ENCODE assay signal across 7 cellular contexts in genomic region chr10:114857288-114857565, GRCh38. TPM values are rescaled to one million over a fixed set of nuclear protein-coding genes. Genes with fewer than 3 reads are reported as not detected.
A peak's percentile ranks its signal among the peaks of the same experiment; 100 is the strongest.
DNase-seq lines count a peak whose midpoint lies in the region; ATAC-seq and TF ChIP-seq lines count a peak whose summit lies in the region.
"Not testable (repeated sequence)": the region's sequence is repeated elsewhere in the genome, so short reads cannot be mapped to it uniquely, and the experiment has no call there.

No MANE protein-coding gene starts in this region.

- H3K27me3 ChIP-seq in CD4-positive, CD25-positive, alpha-beta regulatory T cell (ENCODE audit: control insufficient read depth, insufficient read depth, low read length); brain microvascular endothelial cell (replicated peaks): not testable (repeated sequence)

- H3K27me3 Mint-ChIP-seq in CD4-positive, CD25-positive, alpha-beta regulatory T cell; T-helper 17 cell; activated T-cell treated with anti-CD3 and anti-CD28 coated beads, Interleukin-2, amount 50 U/mL, for 72 hours (ENCODE audit: low read depth); immature natural killer cell (ENCODE audit: low read depth in 3 of 3); natural killer cell treated with Interleukin-12 subunit alpha and Interleukin-12 subunit beta and Interleukin-15 and Interleukin-18, amount 100 ng/mL, for 72 hours: not testable (repeated sequence)

- peaks cover 13 to 45% (median 19%) of the 10 kb centered on the region in 4 donors for H3K4me1 Mint-ChIP-seq in CD4-positive, CD25-positive, alpha-beta regulatory T cell
- H3K4me1 Mint-ChIP-seq in T-helper 17 cell (peaks cover 16% of the 10 kb centered on the region), immature natural killer cell (peaks cover 2 to 24% of the 10 kb centered on the region in 2 donors)
- H3K4me1 Mint-ChIP-seq in activated T-cell treated with anti-CD3 and anti-CD28 coated beads, Interleukin-2, amount 50 U/mL, for 72 hours (ENCODE audit: low read depth): peaks cover 20% of the 10 kb centered on the region
- H3K4me1 Mint-ChIP-seq in natural killer cell treated with Interleukin-12 subunit alpha and Interleukin-12 subunit beta and Interleukin-15 and Interleukin-18, amount 100 ng/mL, for 72 hours (ENCODE audit: low read depth in 2 of 2): peaks cover 0 to 16% of the 10 kb centered on the region in 2 donors

- H3K36me3 ChIP-seq in CD4-positive, CD25-positive, alpha-beta regulatory T cell (ENCODE audit: control insufficient read depth, insufficient read depth, low read length): peaks cover 81% of the 10 kb centered on the region
- H3K36me3 ChIP-seq in KOPT-K1 (ENCODE audit: insufficient read depth, low read length) (peaks cover 92% of the 10 kb centered on the region), brain microvascular endothelial cell (replicated peaks) (peaks cover 54% of the 10 kb centered on the region)

- not testable (repeated sequence) for ATAC-seq in CD4-positive, CD25-positive, alpha-beta regulatory T cell (ENCODE audit: low read depth in 2 of 2); T-helper 17 cell; activated T-cell treated with anti-CD3 and anti-CD28 coated beads, Interleukin-2, amount 50 U/mL, for 72 hours (replicated peaks in 1 of 2); natural killer cell treated with Interleukin-12 subunit alpha and Interleukin-12 subunit beta and Interleukin-15 and Interleukin-18, amount 100 ng/mL, for 72 hours

- H3K9me3 ChIP-seq in CD4-positive, CD25-positive, alpha-beta regulatory T cell (ENCODE audit: control insufficient read depth in 2 of 2, low read length in 2 of 2); KOPT-K1 (ENCODE audit: insufficient read depth, low read length, poor library complexity, severe bottlenecking); T-helper 17 cell (ENCODE audit: control insufficient read depth, low read length, poor library complexity, severe bottlenecking): not testable (repeated sequence)

- H3K4me3 ChIP-seq in CD4-positive, CD25-positive, alpha-beta regulatory T cell (ENCODE audit: low read depth, low read length); brain microvascular endothelial cell (ENCODE audit: low read depth, low read length): not testable (repeated sequence)

- H3K4me3 Mint-ChIP-seq in CD4-positive, CD25-positive, alpha-beta regulatory T cell: not testable (repeated sequence)
- peak overlapping the region; percentile 39 for H3K4me3 Mint-ChIP-seq in T-helper 17 cell
- peak overlapping the region; percentile 35 to 81 for H3K4me3 Mint-ChIP-seq in activated T-cell treated with anti-CD3 and anti-CD28 coated beads, Interleukin-2, amount 50 U/mL, for 72 hours
- H3K4me3 Mint-ChIP-seq in immature natural killer cell: peak overlapping the region in 1 of 5 donors; percentile 1
- H3K4me3 Mint-ChIP-seq in natural killer cell treated with Interleukin-12 subunit alpha and Interleukin-12 subunit beta and Interleukin-15 and Interleukin-18, amount 100 ng/mL, for 72 hours: peak overlapping the region; percentile 53

- not testable (repeated sequence) for TF ChIP-seq CTCF in brain microvascular endothelial cell (IDR thresholded peaks at IDR 0.05; ENCODE audit: low read depth, low read length, missing control alignments)

- H3K36me3 Mint-ChIP-seq in CD4-positive, CD25-positive, alpha-beta regulatory T cell: peaks cover 51% of the 10 kb centered on the region
- H3K36me3 Mint-ChIP-seq in T-helper 17 cell (ENCODE audit: low read depth): not testable (repeated sequence)
- H3K36me3 Mint-ChIP-seq in activated T-cell treated with anti-CD3 and anti-CD28 coated beads, Interleukin-2, amount 50 U/mL, for 72 hours (ENCODE audit: insufficient read depth in 2 of 2): peaks cover 4 to 23% of the 10 kb centered on the region in 2 donors
- H3K36me3 Mint-ChIP-seq in immature natural killer cell: peaks cover 34 to 59% (median 41%) of the 10 kb centered on the region in 3 donors
- H3K36me3 Mint-ChIP-seq in natural killer cell treated with Interleukin-12 subunit alpha and Interleukin-12 subunit beta and Interleukin-15 and Interleukin-18, amount 100 ng/mL, for 72 hours: peaks cover 23% of the 10 kb centered on the region

- in situ Hi-C loops in brain microvascular endothelial cell (cut with HindIII; ENCODE audit: low pct_ligation_motif_present, low sequenced_read_pairs): not testable (repeated sequence)

- DNase-seq in CD4-positive, CD25-positive, alpha-beta regulatory T cell; T-helper 17 cell; activated T-cell treated with anti-CD3 and anti-CD28 coated beads, Interleukin-2, amount 50 U/mL, for 72 hours; brain microvascular endothelial cell; immature natural killer cell; natural killer cell treated with Interleukin-12 subunit alpha and Interleukin-12 subunit beta and Interleukin-15 and Interleukin-18, amount 100 ng/mL, for 72 hours (ENCODE audit: low spot score): not testable (repeated sequence)

- not testable (repeated sequence) for H3K9me3 Mint-ChIP-seq in CD4-positive, CD25-positive, alpha-beta regulatory T cell; activated T-cell treated with anti-CD3 and anti-CD28 coated beads, Interleukin-2, amount 50 U/mL, for 72 hours; immature natural killer cell; natural killer cell treated with Interleukin-12 subunit alpha and Interleukin-12 subunit beta and Interleukin-15 and Interleukin-18, amount 100 ng/mL, for 72 hours

- H3K27ac Mint-ChIP-seq in CD4-positive, CD25-positive, alpha-beta regulatory T cell: peak overlapping the region in 1 of 3 donors; percentile 56
- peak overlapping the region; percentile 93 for H3K27ac Mint-ChIP-seq in T-helper 17 cell
- peak overlapping the region; percentile 96 for H3K27ac Mint-ChIP-seq in activated T-cell treated with anti-CD3 and anti-CD28 coated beads, Interleukin-2, amount 50 U/mL, for 72 hours
- peak overlapping the region in 4 of 6 donors; percentile 10 to 77 (median 40) for H3K27ac Mint-ChIP-seq in immature natural killer cell
- peak overlapping the region; percentile 78 to 80 for H3K27ac Mint-ChIP-seq in natural killer cell treated with Interleukin-12 subunit alpha and Interleukin-12 subunit beta and Interleukin-15 and Interleukin-18, amount 100 ng/mL, for 72 hours

- not testable (repeated sequence) for H3K4me1 ChIP-seq in CD4-positive, CD25-positive, alpha-beta regulatory T cell (ENCODE audit: control insufficient read depth, insufficient read depth, low read length, poor library complexity, severe bottlenecking)

- peak overlapping the region; percentile 62 for H3K27ac ChIP-seq in CD4-positive, CD25-positive, alpha-beta regulatory T cell (ENCODE audit: insufficient read depth, low read length, poor library complexity, severe bottlenecking)
- H3K27ac ChIP-seq in KOPT-K1 (ENCODE audit: low read depth, low read length, poor library complexity, severe bottlenecking) (peak overlapping the region; percentile 67), brain microvascular endothelial cell (peak overlapping the region; percentile 89)

RNA-seq across cellular contexts. Expression of gene FHIP2A, which starts 35.6 kb away (rescaled TPM):
- 85.5 TPM for total RNA-seq in CD4-positive, CD25-positive, alpha-beta regulatory T cell
- 10 to 100 TPM; 22.3 to 41.2 (median 28.2) TPM for polyA plus RNA-seq in CD4-positive, CD25-positive, alpha-beta regulatory T cell
- total RNA-seq in T-helper 17 cell: 10 to 100 TPM; 35.4 to 65.3 TPM
- total RNA-seq in activated T-cell treated with anti-CD3 and anti-CD28 coated beads, Interleukin-2, amount 50 U/mL, for 72 hours: 10 to 100 TPM; 20.4 to 25.6 TPM
- 10 to 100 TPM; 10.4 to 18.4 (median 10.5) TPM for polyA plus RNA-seq in immature natural killer cell
- total RNA-seq in natural killer cell treated with Interleukin-12 subunit alpha and Interleukin-12 subunit beta and Interleukin-15 and Interleukin-18, amount 100 ng/mL, for 72 hours: 10 to 100 TPM; 16.4 to 23.9 TPM
